24 cellular contexts compared by ENCODE assay signal in the genomic region with DNA sequence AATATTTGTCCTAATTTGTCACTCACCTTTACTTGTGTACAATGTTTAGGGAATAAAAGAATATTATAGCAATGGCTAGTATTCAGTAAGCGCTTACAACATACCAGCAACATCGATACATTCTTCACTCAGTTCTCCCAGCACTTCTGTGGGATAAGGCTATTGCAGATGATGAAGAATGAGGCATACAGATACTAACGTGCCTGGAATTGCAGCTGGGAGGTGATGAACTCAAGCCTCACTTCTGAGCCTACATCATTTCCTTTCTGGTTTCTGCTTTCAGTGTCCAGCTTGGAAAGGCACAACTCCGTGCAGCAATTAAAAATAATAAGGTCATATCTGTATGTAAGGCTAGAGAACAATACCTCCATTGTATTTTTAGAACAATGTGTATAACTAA.
"Had no signal": no experiment of that assay in that cellular context is flagged by ENCODE, and none has a peak within 500 bp of the region (broad histone marks: within the 10 kb centered on the region; RNA-seq: fewer than 3 reads in every experiment).

No MANE protein-coding gene starts in this region.

- FAIRE-seq: colon, pancreas had no signal

- H3K27ac ChIP-seq: esophagus muscularis mucosa, heart left ventricle, pancreas, psoas muscle, right atrium auricular region, thyroid gland, upper lobe of right lung had no signal

- H3K9me3 ChIP-seq: esophagus muscularis mucosa, heart left ventricle, mucosa of descending colon, pancreas, psoas muscle, right atrium auricular region, thyroid gland, upper lobe of right lung had no signal

- H3K4me3 ChIP-seq: esophagus muscularis mucosa, heart left ventricle, mucosa of descending colon, pancreas, psoas muscle, right atrium auricular region, thyroid gland, upper lobe of right lung had no signal

- H3K36me3 ChIP-seq: esophagus muscularis mucosa, heart left ventricle, pancreas, right atrium auricular region, thyroid gland, upper lobe of right lung had no signal

- H3K4me1 ChIP-seq: pancreas, right atrium auricular region, thyroid gland, upper lobe of right lung had no signal

- H3K27me3 ChIP-seq: esophagus muscularis mucosa, heart left ventricle, pancreas, right atrium auricular region, thyroid gland, upper lobe of right lung had no signal

- DNase-seq: activated B cell treated with CpG ODN at 0.5 μM for 24 hours; activated CD4-positive, alpha-beta T cell treated with anti-CD3 and anti-CD28 coated beads for 36 hours; activated CD4-positive, alpha-beta T cell treated with anti-CD3 and anti-CD28 coated beads, Interleukin-2, amount 50 U/mL, for 4 hours; activated CD8-positive, alpha-beta memory T cell treated with anti-CD3 and anti-CD28 coated beads for 24 hours; activated CD8-positive, alpha-beta memory T cell treated with anti-CD3 and anti-CD28 coated beads, Interleukin-2, amount 50 U/mL, for 4 hours; activated T-cell treated with anti-CD3 and anti-CD28 coated beads, Interleukin-2, amount 50 U/mL, for 24 hours; aorta; caudate nucleus; effector memory CD4-positive, alpha-beta T cell; heart left ventricle; islet precursor cell; left cardiac atrium; mesendoderm; mucosa of descending colon; nephron progenitor cell; pancreas; psoas muscle; stimulated activated CD4-positive, alpha-beta T cell treated with anti-CD3 and anti-CD28 coated beads, Interleukin-4, amount 100 ng/mL, for 4 hours; substantia nigra; thyroid gland; upper lobe of right lung had no signal
